In genomic region chr14:73058923-73059311, GRCh38 we compare ENCODE assay signal across 8 cellular contexts. TPM values are rescaled to one million over a fixed set of nuclear protein-coding genes. Genes with fewer than 3 reads are reported as not detected.
DNase-seq lines count a peak whose midpoint lies in the region; ATAC-seq and TF ChIP-seq lines count a peak whose summit lies in the region.

No MANE protein-coding gene starts in this region.

- peaks cover 27% of the 10 kb centered on the region for H3K36me3 ChIP-seq in HUES64 (ENCODE audit: insufficient read depth, low read length)

- H3K27ac ChIP-seq in HUES64 (ENCODE audit: low read depth, low read length) (peak overlapping the region; percentile 96), skin epidermis (peak overlapping the region; percentile 80 to 99 (median 93))

- peak; percentile 0 for ATAC-seq in GM19467 (IDR thresholded peaks at IDR 0.05; ENCODE audit: unreplicated experiment)
- ATAC-seq in WTC11, result 0 out of 2 replicates have a peak, but pooled peaks have one; percentile 1

- H3K4me1 ChIP-seq in HUES64 (ENCODE audit: insufficient read depth, low read length), result peaks cover 16% of the 10 kb centered on the region

- CTCF ChIA-PET in WTC11 (lab: Charles Lee), result interaction anchor here (1.0 to 1.5 kb wide), 3 partner anchors 32 to 110 kb away, joined by 3 to 5 read pairs (median 4); partner anchors contain the start of gene ZFYVE1

- H3K9ac ChIP-seq in HUES64 (ENCODE audit: low read depth, low read length), result peak overlapping the region; percentile 96

- peaks cover 54% of the 10 kb centered on the region for H3K4me1 Mint-ChIP-seq in WTC11

- H3K27me3 ChIP-seq in HUES64 (ENCODE audit: insufficient read depth, low read length), result no peaks in the 10 kb centered on the region

- H3K27ac Mint-ChIP-seq in WTC11, result no peak overlapping the region

- no peaks in the 10 kb centered on the region for H3K9me3 Mint-ChIP-seq in WTC11

- WGBS in HUES64, result under 1% methylated on average over 18 of the region's 18 CpGs

- H3K9me3 ChIP-seq in HUES64 (ENCODE audit: insufficient read depth, low read depth, low read length), result no peaks in the 10 kb centered on the region

- peaks cover 33% of the 10 kb centered on the region for H3K36me3 Mint-ChIP-seq in WTC11

- TF ChIP-seq CTCF in WTC11 (IDR thresholded peaks at IDR 0.05) (no peak), GM10266 (IDR thresholded peaks at IDR 0.05; ENCODE audit: control insufficient read depth, insufficient read depth, low read depth, missing control alignments) (no peak)

- H3K27me3 Mint-ChIP-seq in WTC11 (ENCODE audit: low read depth), result no peaks in the 10 kb centered on the region

- no peak overlapping the region for H3K4me3 Mint-ChIP-seq in WTC11

- H3K4me3 ChIP-seq in HUES64 (ENCODE audit: low read length) (peak overlapping the region; percentile 83), skin epidermis (peak overlapping the region; percentile 62 to 94 (median 83))

- POLR2A ChIA-PET in WTC11 (lab: Charles Lee), result interaction anchor here (0.5 to 1.7 kb wide), 8 partner anchors 9 to 133 kb away, joined by 3 to 17 read pairs (median 3); partner anchors contain the start of genes DCAF4, PSEN1 and ZFYVE1

- peak; percentile 21 for DNase-seq in COR-L47 (lab: John Stamatoyannopoulos, UW)
- DNase-seq in WTC11 (ENCODE audit: low spot score), result peak; percentile 18
- peak; percentile 54 for DNase-seq in hepatic stellate cell (ENCODE audit: low spot score)
- no peak for DNase-seq in T-helper 9 cell
- no peak for DNase-seq in GM10266 (ENCODE audit: extremely low spot score)

TF ChIP-seq in WTC11, 78 proteins besides CTCF, POLR2A, EP300 and RAD21:
- TF ChIP-seq RELA (CRISPR knock-in tag; IDR thresholded peaks at IDR 0.05; ENCODE audit: borderline replicate concordance) (no peak), GRHL2 (CRISPR knock-in tag; IDR thresholded peaks at IDR 0.05; ENCODE audit: insufficient replicate concordance, severe bottlenecking) (no peak), ELF4 (CRISPR knock-in tag; IDR thresholded peaks at IDR 0.05; ENCODE audit: low read depth) (no peak), OVOL2 (CRISPR knock-in tag; IDR thresholded peaks at IDR 0.05; ENCODE audit: borderline replicate concordance) (no peak), GABPB1 (CRISPR knock-in tag; IDR thresholded peaks at IDR 0.05) (no peak), ZBTB21 (CRISPR knock-in tag; IDR thresholded peaks at IDR 0.05; ENCODE audit: borderline replicate concordance) (no peak), ZNF416 (CRISPR knock-in tag; IDR thresholded peaks at IDR 0.05) (0 out of 2 replicates have a peak, but pooled peaks have one; percentile 36), EMX1 (CRISPR knock-in tag; IDR thresholded peaks at IDR 0.05) (0 out of 2 replicates have a peak, but pooled peaks have one; percentile 47), IRF2 (CRISPR knock-in tag; IDR thresholded peaks at IDR 0.05; ENCODE audit: borderline replicate concordance, low read depth) (no peak), RORB (CRISPR knock-in tag; IDR thresholded peaks at IDR 0.05) (no peak), KAT7 (CRISPR knock-in tag; IDR thresholded peaks at IDR 0.05; ENCODE audit: borderline replicate concordance) (peak; percentile 78; the same call in 1 of the 2 replicates), SMAD4 (CRISPR knock-in tag; IDR thresholded peaks at IDR 0.05) (no peak), FOXP1 (CRISPR knock-in tag; IDR thresholded peaks at IDR 0.05; ENCODE audit: borderline replicate concordance) (no peak), PREB (CRISPR knock-in tag; IDR thresholded peaks at IDR 0.05; ENCODE audit: borderline replicate concordance) (no peak), JAZF1 (CRISPR knock-in tag; IDR thresholded peaks at IDR 0.05) (no peak)

RNA-seq across cellular contexts. Expression of gene RBM25, which starts 0.6 kb away (rescaled TPM):
- polyA plus RNA-seq in HUES64 (2013, experiment 1 of 2), result 82.6 TPM
- polyA plus RNA-seq in HUES64 (2013, experiment 2 of 2), result 78.4 TPM
- 142 to 147 TPM (median 145 TPM) in 3 replicates for total RNA-seq in WTC11 (2021)

RNA-seq across cellular contexts. Expression of gene ZFYVE1, which starts 32.0 kb away (rescaled TPM):
- polyA plus RNA-seq in HUES64 (2013, experiment 1 of 2), result 7.5 TPM
- 8.1 TPM for polyA plus RNA-seq in HUES64 (2013, experiment 2 of 2)
- 10.8 to 12.8 TPM (median 12.2 TPM) in 3 replicates for total RNA-seq in WTC11 (2021)

Comparison
In these comparisons a context has a peak if more than half of its experiments do, and no peak if none do; other contexts are left out.
1. DNase-seq: peak in COR-L47 (single experiment), WTC11 (single experiment) and hepatic stellate cell (single experiment); none in T-helper 9 cell (single experiment) and GM10266 (single experiment).